Comparison of ENCODE assay signal across 18 cellular contexts in the genomic region with DNA sequence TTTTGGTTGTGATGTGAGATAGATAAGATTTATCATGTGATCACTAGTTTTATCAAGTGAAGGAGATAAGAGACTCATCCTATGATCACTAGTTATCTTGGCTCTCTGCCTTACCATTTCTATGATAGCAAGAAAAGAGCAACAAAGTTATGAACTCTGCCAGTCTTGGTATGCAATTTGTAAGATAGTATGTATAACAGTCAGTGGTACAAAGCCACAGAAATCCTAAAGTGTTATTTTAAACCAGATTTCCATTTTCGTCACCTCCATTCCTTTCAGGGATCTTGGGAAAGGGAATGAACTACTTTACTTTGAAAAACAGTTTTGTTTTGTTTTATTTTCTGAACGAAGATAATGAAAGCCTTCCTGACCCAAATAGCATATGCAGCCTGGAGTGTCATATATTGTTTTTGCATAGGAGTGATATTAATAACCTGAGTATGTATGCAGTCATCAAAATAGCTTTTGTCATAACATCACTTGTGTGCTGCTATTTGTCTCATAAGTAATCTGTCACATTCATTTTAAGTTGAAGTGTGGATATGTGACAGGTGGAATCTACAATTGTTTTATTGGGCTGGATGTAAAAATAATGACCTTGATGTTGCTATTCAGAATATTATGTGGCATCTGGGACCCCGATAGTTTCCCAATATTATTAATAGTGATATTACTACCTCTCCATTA. TPM values are rescaled to one million over a fixed set of nuclear protein-coding genes. Genes with fewer than 3 reads are reported as not detected.
"Had no signal": no experiment of that assay in that cellular context is flagged by ENCODE, and none has a peak within 500 bp of the region (broad histone marks: within the 10 kb centered on the region; RNA-seq: fewer than 3 reads in every experiment).

No MANE protein-coding gene starts in this region.

- H3K27me3 ChIP-seq: heart right ventricle, tibial nerve had no signal

- H3K9me3 Mint-ChIP-seq: activated naive CD8-positive, alpha-beta T cell treated with anti-CD3 and anti-CD28 coated beads, Interleukin-2, amount 10 ng/mL, durations not matched to agents 7 days and 5 days; endodermal cell; naive thymus-derived CD8-positive, alpha-beta T cell had no signal

- ATAC-seq: activated CD4-positive, CD25-positive, alpha-beta regulatory T cell treated with anti-CD3 and anti-CD28 coated beads, Interleukin-2, amount 50 U/mL, for 24 hours; esophagus mucosa; heart right ventricle; naive thymus-derived CD8-positive, alpha-beta T cell; T-cell had no signal

- H3K9me3 ChIP-seq: heart right ventricle, tibial nerve had no signal

- H3K36me3 Mint-ChIP-seq: activated naive CD8-positive, alpha-beta T cell treated with anti-CD3 and anti-CD28 coated beads, Interleukin-2, amount 10 ng/mL, durations not matched to agents 7 days and 5 days; naive thymus-derived CD8-positive, alpha-beta T cell; T-cell had no signal

- H3K4me1 ChIP-seq: heart right ventricle had no signal

- H3K27me3 Mint-ChIP-seq: activated naive CD8-positive, alpha-beta T cell treated with anti-CD3 and anti-CD28 coated beads, Interleukin-2, amount 10 ng/mL, durations not matched to agents 7 days and 5 days; T-cell had no signal

- FAIRE-seq: islet of Langerhans had no signal

- H3K36me3 ChIP-seq: heart right ventricle had no signal

- H3K27ac ChIP-seq: heart right ventricle had no signal

- DNase-seq: activated naive CD4-positive, alpha-beta T cell; activated naive CD8-positive, alpha-beta T cell treated with anti-CD3 and anti-CD28 coated beads, Interleukin-2, amount 10 ng/mL, durations not matched to agents 7 days and 5 days; anterior cingulate cortex; endodermal cell; heart right ventricle; naive thymus-derived CD8-positive, alpha-beta T cell; posterior cingulate gyrus; retina; SIG-M5; stimulated activated CD4-positive, alpha-beta T cell treated with anti-CD3 and anti-CD28 coated beads, Interleukin-4, amount 100 ng/mL, for 24 hours; stimulated activated naive CD4-positive, alpha-beta T cell; T-cell; T1000 had no signal

- H3K4me3 ChIP-seq: heart right ventricle, tibial nerve had no signal

- H3K4me1 Mint-ChIP-seq: activated naive CD8-positive, alpha-beta T cell treated with anti-CD3 and anti-CD28 coated beads, Interleukin-2, amount 10 ng/mL, durations not matched to agents 7 days and 5 days; naive thymus-derived CD8-positive, alpha-beta T cell; T-cell had no signal

- H3K4me3 Mint-ChIP-seq: activated naive CD8-positive, alpha-beta T cell treated with anti-CD3 and anti-CD28 coated beads, Interleukin-2, amount 10 ng/mL, durations not matched to agents 7 days and 5 days; endodermal cell; naive thymus-derived CD8-positive, alpha-beta T cell; T-cell had no signal

- H3K27ac Mint-ChIP-seq: activated naive CD8-positive, alpha-beta T cell treated with anti-CD3 and anti-CD28 coated beads, Interleukin-2, amount 10 ng/mL, durations not matched to agents 7 days and 5 days; endodermal cell; naive thymus-derived CD8-positive, alpha-beta T cell; T-cell had no signal

RNA-seq across cellular contexts. Expression of a gene that starts 35.0 kb away (rescaled TPM):
- total RNA-seq: activated CD8-positive, alpha-beta memory T cell treated with anti-CD3 and anti-CD28 coated beads for 36 hours; activated naive CD8-positive, alpha-beta T cell treated with anti-CD3 and anti-CD28 coated beads, Interleukin-2, amount 10 ng/mL, durations not matched to agents 7 days and 5 days; naive thymus-derived CD8-positive, alpha-beta T cell had no signal
- polyA plus RNA-seq: naive thymus-derived CD8-positive, alpha-beta T cell had no signal
